8 cellular contexts compared by ENCODE assay signal in genomic region chr11:67262731-67263675, GRCh38. TPM values are rescaled to one million over a fixed set of nuclear protein-coding genes. Genes with fewer than 3 reads are reported as not detected.
DNase-seq lines count a peak whose midpoint lies in the region; ATAC-seq, FAIRE-seq and TF ChIP-seq lines count a peak whose summit lies in the region.

No MANE protein-coding gene starts in this region.

- no peak for FAIRE-seq in urothelium cell line (lab: Jason Lieb, UNC)

- H3K4me3 ChIP-seq in GM06990 (replicated peaks; ENCODE audit: low read depth, low read length) (no peak overlapping the region), Loucy (ENCODE audit: low read length, poor library complexity, severe bottlenecking) (peak overlapping the region; percentile 59), RWPE2 (ENCODE audit: severe bottlenecking) (no peak overlapping the region), fibroblast of villous mesenchyme (ENCODE audit: low read depth, low read length) (no peak overlapping the region), neutrophil (ENCODE audit: low read depth in 1 of 2, low read length in 1 of 2) (peak overlapping the region; percentile 32 to 35)

- H3K27ac ChIP-seq in RWPE2 (ENCODE audit: poor library complexity, severe bottlenecking): peak overlapping the region; percentile 57
- H3K27ac ChIP-seq in neutrophil: peak overlapping the region; percentile 78

- H3K9me2 ChIP-seq in Loucy (replicated peaks; ENCODE audit: low read depth, low read length): no peaks in the 10 kb centered on the region

- TF ChIP-seq CTCF in GM06990 (IDR thresholded peaks at IDR 0.05; ENCODE audit: insufficient read depth, low read length, poor library complexity, severe bottlenecking) (peak; percentile 84), Loucy (conservative IDR thresholded peaks at IDR 0.05; ENCODE audit: low read length) (peak; percentile 95), RWPE2 (IDR thresholded peaks at IDR 0.05; ENCODE audit: poor library complexity, severe bottlenecking) (peak; percentile 93), fibroblast of villous mesenchyme (IDR thresholded peaks at IDR 0.05; ENCODE audit: insufficient read depth, low read depth, low read length) (peak; percentile 85), neutrophil (IDR thresholded peaks at IDR 0.05) (peak; percentile 88)

- H3K9ac ChIP-seq in Loucy (ENCODE audit: low read depth, low read length, poor library complexity, severe bottlenecking): peak overlapping the region; percentile 63

- DNase-seq in GM06990 (ENCODE audit: extremely low read depth, insufficient read length): peak; percentile 66
- DNase-seq in RWPE2 (ENCODE audit: low spot score): peak; percentile 81
- DNase-seq in activated effector memory CD4-positive, alpha-beta T cell treated with anti-CD3 and anti-CD28 coated beads, Interleukin-2, amount 50 U/mL, for 16 hours: peak; percentile 92
- peak; percentile 77 for DNase-seq in fibroblast of villous mesenchyme (ENCODE audit: low read depth)
- peak; percentile 89 for DNase-seq in urothelium cell line (ENCODE audit: low spot score)

- ATAC-seq in RWPE2 (ENCODE audit: low read depth) (peak; percentile 71), GM21447 (IDR thresholded peaks at IDR 0.05; ENCODE audit: unreplicated experiment) (no peak)

- peaks cover 15% of the 10 kb centered on the region for H3K79me2 ChIP-seq in Loucy (ENCODE audit: insufficient read depth, low read length)

- no peaks in the 10 kb centered on the region for H3K27me3 ChIP-seq in GM06990 (replicated peaks; ENCODE audit: control insufficient read depth, insufficient read depth, low read length)
- H3K27me3 ChIP-seq in Loucy (ENCODE audit: insufficient read depth, low read length, poor library complexity, severe bottlenecking): no peaks in the 10 kb centered on the region
- no peaks in the 10 kb centered on the region for H3K27me3 ChIP-seq in RWPE2 (ENCODE audit: insufficient read depth, poor library complexity, severe bottlenecking)
- peaks cover 21% of the 10 kb centered on the region for H3K27me3 ChIP-seq in neutrophil

- peak overlapping the region; percentile 59 for H2AFZ ChIP-seq in Loucy (ENCODE audit: low read length)

- H3F3A ChIP-seq in Loucy (ENCODE audit: low read depth): 0 out of 2 replicates have a peak, but pooled peaks cover 2% of the 10 kb centered on the region

- H4K20me1 ChIP-seq in Loucy (ENCODE audit: insufficient read depth, low read length, poor library complexity, severe bottlenecking): peaks cover 9% of the 10 kb centered on the region

- H3K4me1 ChIP-seq in Loucy (ENCODE audit: insufficient read depth, low read length, poor library complexity, severe bottlenecking): peaks cover 16% of the 10 kb centered on the region
- H3K4me1 ChIP-seq in RWPE2 (ENCODE audit: insufficient read depth, poor library complexity, severe bottlenecking): peaks cover 21% of the 10 kb centered on the region
- H3K4me1 ChIP-seq in neutrophil (ENCODE audit: control insufficient read depth in 1 of 2, insufficient read depth in 1 of 2, low read depth in 1 of 2, low read length in 1 of 2): peaks cover 38 to 41% of the 10 kb centered on the region in 2 experiments

- no peaks in the 10 kb centered on the region for H3K9me3 ChIP-seq in Loucy (ENCODE audit: insufficient read depth, low read depth, low read length)
- H3K9me3 ChIP-seq in RWPE2 (ENCODE audit: severe bottlenecking): no peaks in the 10 kb centered on the region
- no peaks in the 10 kb centered on the region for H3K9me3 ChIP-seq in neutrophil

- no peaks in the 10 kb centered on the region for H3K36me3 ChIP-seq in GM06990 (ENCODE audit: control insufficient read depth, insufficient read depth, low read length)
- no peaks in the 10 kb centered on the region for H3K36me3 ChIP-seq in Loucy (ENCODE audit: insufficient read depth, low read length)
- H3K36me3 ChIP-seq in RWPE2 (ENCODE audit: low read depth): peaks cover 4% of the 10 kb centered on the region
- peaks cover 16% of the 10 kb centered on the region for H3K36me3 ChIP-seq in neutrophil

- H3K4me2 ChIP-seq in Loucy (ENCODE audit: low read depth, low read length, poor library complexity, severe bottlenecking): peak overlapping the region; percentile 66

RNA-seq across cellular contexts. Expression of gene GRK2, which starts 3.3 kb away (rescaled TPM):
- total RNA-seq in fibroblast of villous mesenchyme: 24.5 and 33.2 TPM in 2 replicates

RNA-seq across cellular contexts. Expression of gene ANKRD13D, which starts 26.1 kb away (rescaled TPM):
- 29.6 and 29.8 TPM in 2 replicates for total RNA-seq in fibroblast of villous mesenchyme

RNA-seq across cellular contexts. Expression of gene SSH3, which starts 40.3 kb away (rescaled TPM):
- 16.1 and 21.2 TPM in 2 replicates for total RNA-seq in fibroblast of villous mesenchyme

Comparison
In these comparisons a context has a peak if more than half of its experiments do, and no peak if none do; other contexts are left out.
1. H3K4me3 ChIP-seq: peak in Loucy (single experiment) and neutrophil (2 of 2); none in GM06990 (single experiment), RWPE2 (single experiment) and fibroblast of villous mesenchyme (single experiment).
2. Peak in every context shown above with its lines, with median percentiles within 50 percentile points of each other: DNase-seq and CTCF ChIP-seq.